8 cellular contexts compared by ENCODE assay signal in genomic region chr3:3998140-3998977, GRCh38.
DNase-seq lines count a peak whose midpoint lies in the region; ATAC-seq and TF ChIP-seq lines count a peak whose summit lies in the region.

No MANE protein-coding gene starts in this region.

- H3K36me3 Mint-ChIP-seq in CD4-positive, alpha-beta T cell (ENCODE audit: low read depth), result no peaks in the 10 kb centered on the region
- no peaks in the 10 kb centered on the region for H3K36me3 Mint-ChIP-seq in activated CD8-positive, alpha-beta T cell treated with anti-CD3 and anti-CD28 coated beads, Interleukin-2, amount 10 ng/mL, durations not matched to agents 7 days and 5 days (ENCODE audit: low read depth)
- H3K36me3 Mint-ChIP-seq in activated T-cell treated with anti-CD3 and anti-CD28 coated beads, Interleukin-2, amount 50 U/mL, for 4 hours (ENCODE audit: insufficient read depth), result no peaks in the 10 kb centered on the region

- no peak overlapping the region for H3K27ac Mint-ChIP-seq in CD4-positive, alpha-beta T cell
- H3K27ac Mint-ChIP-seq in activated CD8-positive, alpha-beta T cell treated with anti-CD3 and anti-CD28 coated beads, Interleukin-2, amount 10 ng/mL, durations not matched to agents 7 days and 5 days, result no peak overlapping the region

- H3K4me3 Mint-ChIP-seq in CD4-positive, alpha-beta T cell, result no peak overlapping the region
- H3K4me3 Mint-ChIP-seq in activated CD8-positive, alpha-beta T cell treated with anti-CD3 and anti-CD28 coated beads, Interleukin-2, amount 10 ng/mL, durations not matched to agents 7 days and 5 days, result no peak overlapping the region
- no peak overlapping the region for H3K4me3 Mint-ChIP-seq in activated T-cell treated with anti-CD3 and anti-CD28 coated beads, Interleukin-2, amount 50 U/mL, for 4 hours

- H3K27me3 Mint-ChIP-seq in CD4-positive, alpha-beta T cell, result no peaks in the 10 kb centered on the region
- H3K27me3 Mint-ChIP-seq in activated CD8-positive, alpha-beta T cell treated with anti-CD3 and anti-CD28 coated beads, Interleukin-2, amount 10 ng/mL, durations not matched to agents 7 days and 5 days (ENCODE audit: low read depth), result no peaks in the 10 kb centered on the region
- H3K27me3 Mint-ChIP-seq in activated T-cell treated with anti-CD3 and anti-CD28 coated beads, Interleukin-2, amount 50 U/mL, for 4 hours (ENCODE audit: low read depth), result peaks cover 1% of the 10 kb centered on the region

- POLR2A ChIA-PET in CD4-positive, alpha-beta T cell (lab: Charles Lee), result interaction anchor here (0.9 kb wide), 1 partner anchor 798 kb away, joined by 4 read pairs; no protein-coding TSS in a partner anchor
- POLR2A ChIA-PET in activated CD8-positive, alpha-beta T cell treated with anti-CD3 and anti-CD28 coated beads, Interleukin-2, amount 10 ng/mL, durations not matched to agents 7 days and 5 days (lab: Charles Lee), result interaction anchor here (0.9 kb wide), 1 partner anchor 797 kb away, joined by 3 read pairs; no protein-coding TSS in a partner anchor

- CTCF ChIA-PET in CD4-positive, alpha-beta T cell (lab: Charles Lee), result interaction anchor here (0.7 to 1.3 kb wide), 3 partner anchors 9 to 17 kb away, joined by 3 read pairs; no protein-coding TSS in a partner anchor
- CTCF ChIA-PET in activated CD8-positive, alpha-beta T cell treated with anti-CD3 and anti-CD28 coated beads, Interleukin-2, amount 10 ng/mL, durations not matched to agents 7 days and 5 days (lab: Charles Lee), result interaction anchor here (0.6 to 4.2 kb wide), 28 partner anchors 8 to 826 kb away, joined by 3 to 81 read pairs (median 4); partner anchors contain the start of gene CRBN

- H3K27ac ChIP-seq in CD4-positive, alpha-beta T cell (ENCODE audit: low read depth, low read length), result no peak overlapping the region

- ATAC-seq in CD4-positive, alpha-beta T cell (ENCODE audit: poor library complexity), result no peak
- ATAC-seq in GM18499 (IDR thresholded peaks at IDR 0.05; ENCODE audit: insufficient read depth, unreplicated experiment), result peak; percentile 82
- ATAC-seq in HG02763 (IDR thresholded peaks at IDR 0.05; ENCODE audit: unreplicated experiment), result peak; percentile 80
- no peak for ATAC-seq in activated CD8-positive, alpha-beta T cell treated with anti-CD3 and anti-CD28 coated beads, Interleukin-2, amount 10 ng/mL, durations not matched to agents 7 days and 5 days
- no peak for ATAC-seq in activated T-cell treated with anti-CD3 and anti-CD28 coated beads, Interleukin-2, amount 50 U/mL, for 4 hours

- peaks cover 6% of the 10 kb centered on the region for H3K9me3 Mint-ChIP-seq in CD4-positive, alpha-beta T cell
- no peaks in the 10 kb centered on the region for H3K9me3 Mint-ChIP-seq in activated CD8-positive, alpha-beta T cell treated with anti-CD3 and anti-CD28 coated beads, Interleukin-2, amount 10 ng/mL, durations not matched to agents 7 days and 5 days (ENCODE audit: insufficient read depth)
- no peaks in the 10 kb centered on the region for H3K9me3 Mint-ChIP-seq in activated T-cell treated with anti-CD3 and anti-CD28 coated beads, Interleukin-2, amount 50 U/mL, for 4 hours

- H3K9me3 ChIP-seq in CD4-positive, alpha-beta T cell (ENCODE audit: control insufficient read depth, low read length), result no peaks in the 10 kb centered on the region

- peak in 1 of 10 experiments; percentile 1 for DNase-seq in CD4-positive, alpha-beta T cell
- DNase-seq in NCI-H1930 (lab: John Stamatoyannopoulos, UW) (peak; percentile 5 to 43), left kidney (ENCODE audit: low read depth, low spot score) (peak; percentile 74)
- peak; percentile 47 for DNase-seq in activated CD8-positive, alpha-beta T cell treated with anti-CD3 and anti-CD28 coated beads, Interleukin-2, amount 10 ng/mL, durations not matched to agents 7 days and 5 days
- no peak for DNase-seq in effector CD8-positive, alpha-beta T cell (lab: John Stamatoyannopoulos, UW)
- no peak for DNase-seq in activated T-cell treated with anti-CD3 and anti-CD28 coated beads, Interleukin-2, amount 50 U/mL, for 4 hours

- peak; percentile 34 for TF ChIP-seq CTCF in CD4-positive, alpha-beta T cell (IDR thresholded peaks at IDR 0.05)

- intact Hi-C loops in CD4-positive, alpha-beta T cell (cut with DNase I, micrococcal nuclease), result loop anchor here in 1 of 2 experiments (5.0 kb wide), 1 partner anchor 796 kb away; no protein-coding TSS in a partner anchor

- H3K4me1 Mint-ChIP-seq in CD4-positive, alpha-beta T cell (ENCODE audit: low read depth), result no peaks in the 10 kb centered on the region
- H3K4me1 Mint-ChIP-seq in activated CD8-positive, alpha-beta T cell treated with anti-CD3 and anti-CD28 coated beads, Interleukin-2, amount 10 ng/mL, durations not matched to agents 7 days and 5 days (ENCODE audit: low read depth), result no peaks in the 10 kb centered on the region
- H3K4me1 Mint-ChIP-seq in activated T-cell treated with anti-CD3 and anti-CD28 coated beads, Interleukin-2, amount 50 U/mL, for 4 hours (ENCODE audit: low read depth), result no peaks in the 10 kb centered on the region

- H3K27me3 ChIP-seq in CD4-positive, alpha-beta T cell (ENCODE audit: control insufficient read depth, insufficient read depth, low read length), result no peaks in the 10 kb centered on the region

Comparison
In these comparisons a context has a peak if more than half of its experiments do, and no peak if none do; other contexts are left out.
1. ATAC-seq: peak in GM18499 (single experiment) and HG02763 (single experiment); none in CD4-positive, alpha-beta T cell (single experiment), activated CD8-positive, alpha-beta T cell treated with anti-CD3 and anti-CD28 coated beads, Interleukin-2, amount 10 ng/mL, durations not matched to agents 7 days and 5 days (single experiment) and activated T-cell treated with anti-CD3 and anti-CD28 coated beads, Interleukin-2, amount 50 U/mL, for 4 hours (0 of 2).
2. DNase-seq: peak in NCI-H1930 (2 of 2), activated CD8-positive, alpha-beta T cell treated with anti-CD3 and anti-CD28 coated beads, Interleukin-2, amount 10 ng/mL, durations not matched to agents 7 days and 5 days (single experiment) and left kidney (single experiment); none in effector CD8-positive, alpha-beta T cell (single experiment) and activated T-cell treated with anti-CD3 and anti-CD28 coated beads, Interleukin-2, amount 50 U/mL, for 4 hours (single experiment).